ENCODE assay signal across 19 cellular contexts in the genomic region with DNA sequence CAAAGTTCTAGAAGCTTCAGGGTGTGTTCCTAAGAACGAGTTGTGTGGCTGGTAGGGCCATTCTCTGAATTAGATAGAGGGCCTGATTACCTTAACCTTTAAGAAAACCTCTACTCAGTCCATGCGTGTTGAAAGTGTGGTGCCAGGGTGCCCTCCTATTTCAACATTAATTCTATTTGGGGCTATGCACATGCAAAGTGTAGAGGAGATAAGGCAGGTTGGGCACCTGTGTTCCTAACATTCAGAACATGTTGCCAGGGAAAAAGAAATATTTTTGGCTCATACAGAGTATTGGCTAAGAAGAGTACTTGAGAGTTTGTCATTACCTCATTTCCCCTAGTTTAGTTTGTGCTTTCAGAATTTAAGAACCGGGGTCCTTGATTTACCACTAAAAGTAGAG. TPM values are rescaled to one million over a fixed set of nuclear protein-coding genes. Genes with fewer than 3 reads are reported as not detected.
"Had no signal": no experiment of that assay in that cellular context is flagged by ENCODE, and none has a peak within 500 bp of the region (broad histone marks: within the 10 kb centered on the region; RNA-seq: fewer than 3 reads in every experiment).

No MANE protein-coding gene starts in this region.

- H3K9me3 ChIP-seq: MG63, SK-N-SH had no signal

- DNase-seq: KBM-7, MG63, NCI-H1092, NCI-H187, NCI-H2029, NCI-H2081 treated with DMSO at 0.1 percent for 48 hours, NCI-H2171, NCI-H345, NCI-H446 treated with DMSO at 0.1 percent for 48 hours, NCI-H510A treated with DMSO at 0.1 percent for 48 hours, NCI-H526, NCI-H82, SHP77, SK-N-SH, SW 1271 had no signal

- H3K36me3 ChIP-seq: MG63 had no signal

- H3K27me3 ChIP-seq: MG63 had no signal

- H3K9ac ChIP-seq: SK-N-SH had no signal

- H3K4me3 ChIP-seq: MG63 had no signal

- H3K27ac ChIP-seq: RWPE1 had no signal

RNA-seq across cellular contexts. Expression of gene SLC26A3, which starts 20.6 kb away (rescaled TPM):
- total RNA-seq: HT-29, LHCN-M2, SK-MEL-5 had no signal
- polyA plus RNA-seq: SK-N-SH had no signal
